Comparison of ENCODE assay signal across 18 cellular contexts in genomic region chr3:58657036-58657435, GRCh38. TPM values are rescaled to one million over a fixed set of nuclear protein-coding genes. Genes with fewer than 3 reads are reported as not detected.
DNase-seq lines count a peak whose midpoint lies in the region; ATAC-seq and TF ChIP-seq lines count a peak whose summit lies in the region.
"Had no signal": no experiment of that assay in that cellular context is flagged by ENCODE, and none has a peak within 500 bp of the region (broad histone marks: within the 10 kb centered on the region; RNA-seq: fewer than 3 reads in every experiment).

No MANE protein-coding gene starts in this region.

- H3K9me3 ChIP-seq in esophagus squamous epithelium = no peaks in the 10 kb centered on the region
- H3K9me3 ChIP-seq in sigmoid colon = no peaks in the 10 kb centered on the region
- no peaks in the 10 kb centered on the region for H3K9me3 ChIP-seq in PC-3 (ENCODE audit: low read length)

- no peaks in the 10 kb centered on the region for H3K4me1 Mint-ChIP-seq in stimulated activated naive CD8-positive, alpha-beta T cell treated with anti-CD3 and anti-CD28 coated beads, Interleukin-15, Interleukin-2, amounts not matched to agents 100 ng/mL and 50 ng/mL, for 24 hours (ENCODE audit: low read depth)

- H3K27ac Mint-ChIP-seq in stimulated activated naive CD8-positive, alpha-beta T cell treated with anti-CD3 and anti-CD28 coated beads, Interleukin-15, Interleukin-2, amounts not matched to agents 100 ng/mL and 50 ng/mL, for 24 hours = peak overlapping the region; percentile 49
- H3K27ac Mint-ChIP-seq: CD4-positive, alpha-beta T cell had no signal

- H3K4me3 ChIP-seq in esophagus squamous epithelium (peak overlapping the region; percentile 22 to 42 (median 36)), sigmoid colon (no peak overlapping the region), PC-3 (ENCODE audit: low read length) (no peak overlapping the region)
- H3K4me3 ChIP-seq: BLaER1 treated with 17β-estradiol and CSF1 and Interleukin-3, amounts not matched to agents 10 nM and 100 nM; GM12878; GM23248 had no signal

- no peaks in the 10 kb centered on the region for H3K9me2 ChIP-seq in PC-3 (replicated peaks; ENCODE audit: low read length)

- TF ChIP-seq CTCF in esophagus squamous epithelium (IDR thresholded peaks at IDR 0.05) (no peak), sigmoid colon (IDR thresholded peaks at IDR 0.05) (no peak), PC-3 (conservative IDR thresholded peaks at IDR 0.05; ENCODE audit: low read depth, low read length) (no peak)

- no peaks in the 10 kb centered on the region for H3F3A ChIP-seq in PC-3 (ENCODE audit: low read length, unreplicated experiment)

- H3K27ac ChIP-seq in esophagus squamous epithelium (peak overlapping the region; percentile 59 to 75 (median 73)), sigmoid colon (no peak overlapping the region), PC-3 (ENCODE audit: low read length) (no peak overlapping the region)
- H3K27ac ChIP-seq: BLaER1 treated with 17β-estradiol and CSF1 and Interleukin-3, amounts not matched to agents 10 nM and 100 nM; GM23248 had no signal

- TF ChIP-seq POLR2A in esophagus squamous epithelium (IDR thresholded peaks at IDR 0.05) = no peak
- no peak for TF ChIP-seq POLR2A in sigmoid colon (IDR thresholded peaks at IDR 0.05)

- POLR2A ChIA-PET in PC-3 (lab: Charles Lee; ENCODE audit: unreplicated experiment) = no interaction called here

- H4K20me1 ChIP-seq in PC-3 (ENCODE audit: low read length) = no peaks in the 10 kb centered on the region
- H4K20me1 ChIP-seq: BLaER1 treated with 17β-estradiol and CSF1 and Interleukin-3, amounts not matched to agents 10 nM and 100 nM had no signal

- no peak overlapping the region for H3K9ac ChIP-seq in PC-3 (ENCODE audit: low read length)
- H3K9ac ChIP-seq: BLaER1 treated with 17β-estradiol and CSF1 and Interleukin-3, amounts not matched to agents 10 nM and 100 nM; GM23248 had no signal

- peaks cover 8% of the 10 kb centered on the region for H3K27me3 Mint-ChIP-seq in stimulated activated naive CD8-positive, alpha-beta T cell treated with anti-CD3 and anti-CD28 coated beads, Interleukin-15, Interleukin-2, amounts not matched to agents 100 ng/mL and 50 ng/mL, for 24 hours

- H3K79me2 ChIP-seq in PC-3 (ENCODE audit: low read length) = no peaks in the 10 kb centered on the region

- no peak for TF ChIP-seq EP300 in sigmoid colon (IDR thresholded peaks at IDR 0.05)

- H3K27me3 ChIP-seq in esophagus squamous epithelium (no peaks in the 10 kb centered on the region), sigmoid colon (no peaks in the 10 kb centered on the region), PC-3 (ENCODE audit: low read length) (0 out of 2 replicates have a peak, but pooled peaks cover 5% of the 10 kb centered on the region)
- H3K27me3 ChIP-seq: BLaER1 treated with 17β-estradiol and CSF1 and Interleukin-3, amounts not matched to agents 10 nM and 100 nM had no signal

- no TSS peak for BruUV-seq in PC-3 (replicated peaks; lab: Mats Ljungman, UMichigan)

- peaks cover 0 to 33% (median 0%) of the 10 kb centered on the region in 3 donors for H3K4me1 ChIP-seq in esophagus squamous epithelium
- H3K4me1 ChIP-seq in sigmoid colon = no peaks in the 10 kb centered on the region
- no peaks in the 10 kb centered on the region for H3K4me1 ChIP-seq in PC-3 (ENCODE audit: insufficient read depth, low read length)

- no peak for DNase-seq in stimulated activated naive CD8-positive, alpha-beta T cell treated with anti-CD3 and anti-CD28 coated beads, Interleukin-15, Interleukin-2, amounts not matched to agents 100 U/mL and 50 U/mL, for 24 hours
- DNase-seq in esophagus squamous epithelium (lab: John Stamatoyannopoulos, UW) (no peak), sigmoid colon (peak; percentile 13), PC-3 (no peak), amygdala (lab: John Stamatoyannopoulos, UW) (no peak)
- DNase-seq in effector CD8-positive, alpha-beta T cell (lab: John Stamatoyannopoulos, UW) = no peak
- DNase-seq: ACHN; CD4-positive, alpha-beta T cell; DMS79; GM23248 had no signal

- no peaks in the 10 kb centered on the region for H3K9me3 Mint-ChIP-seq in stimulated activated naive CD8-positive, alpha-beta T cell treated with anti-CD3 and anti-CD28 coated beads, Interleukin-15, Interleukin-2, amounts not matched to agents 100 ng/mL and 50 ng/mL, for 24 hours
- H3K9me3 Mint-ChIP-seq: CD4-positive, alpha-beta T cell had no signal

- no peak overlapping the region for H3K4me2 ChIP-seq in PC-3 (ENCODE audit: low read length)
- H3K4me2 ChIP-seq: BLaER1 treated with 17β-estradiol and CSF1 and Interleukin-3, amounts not matched to agents 10 nM and 100 nM had no signal

- H2AFZ ChIP-seq in PC-3 (ENCODE audit: low read length) = no peak overlapping the region
- H2AFZ ChIP-seq: GM23248 had no signal

- H3K36me3 Mint-ChIP-seq in stimulated activated naive CD8-positive, alpha-beta T cell treated with anti-CD3 and anti-CD28 coated beads, Interleukin-15, Interleukin-2, amounts not matched to agents 100 ng/mL and 50 ng/mL, for 24 hours (ENCODE audit: low read depth) = no peaks in the 10 kb centered on the region

- WGBS in esophagus squamous epithelium, 2 donors = 58 to 76% methylated on average over 8 of the region's 8 CpGs
- WGBS in sigmoid colon, 2 donors = 46 to 63% methylated on average over 8 of the region's 8 CpGs

- intact Hi-C loops in esophagus squamous epithelium (cut with DNase I) (no loop called here), sigmoid colon (cut with DNase I) (no loop called here), PC-3 (cut with micrococcal nuclease) (no loop called here)

- ATAC-seq in stimulated activated naive CD8-positive, alpha-beta T cell treated with anti-CD3 and anti-CD28 coated beads, Interleukin-15, Interleukin-2, amounts not matched to agents 100 U/mL and 50 U/mL, for 24 hours = no peak
- ATAC-seq in GM21381 (IDR thresholded peaks at IDR 0.05; ENCODE audit: unreplicated experiment) = no peak
- ATAC-seq in PC-3 = no peak
- ATAC-seq: GM12878, HCT116 had no signal

- CTCF ChIA-PET in PC-3 (lab: Charles Lee) = no interaction called here

- H3K36me3 ChIP-seq in esophagus squamous epithelium = peaks cover 0 to 5% (median 0%) of the 10 kb centered on the region in 3 donors
- H3K36me3 ChIP-seq in sigmoid colon = no peaks in the 10 kb centered on the region
- H3K36me3 ChIP-seq in PC-3 (ENCODE audit: low read depth, low read length) = no peaks in the 10 kb centered on the region
- H3K36me3 ChIP-seq: BLaER1 treated with 17β-estradiol and CSF1 and Interleukin-3, amounts not matched to agents 10 nM and 100 nM had no signal

- no peak overlapping the region for H3K4me3 Mint-ChIP-seq in stimulated activated naive CD8-positive, alpha-beta T cell treated with anti-CD3 and anti-CD28 coated beads, Interleukin-15, Interleukin-2, amounts not matched to agents 100 ng/mL and 50 ng/mL, for 24 hours
- H3K4me3 Mint-ChIP-seq: CD4-positive, alpha-beta T cell had no signal

RNA-seq across cellular contexts. Expression of gene FAM3D, which starts 9.5 kb away (rescaled TPM):
- total RNA-seq in esophagus squamous epithelium (100 to 1,000 TPM in 3 of 4 donors, 10 to 100 TPM in 1; 84.3 to 214 (median 128) TPM), sigmoid colon (1 to 10 TPM in 1 of 4 donors, under 1 TPM in 1, not detected in 2; 0.36 to 1.7 TPM), PC-3 (2014; rRNA removed) (0.40 TPM in 1 of 2 replicates, not detected in the other)
- polyA plus RNA-seq in sigmoid colon = 100 to 1,000 TPM; 215 to 477 (median 356) TPM
- total RNA-seq: A172; CD4-positive, alpha-beta T cell; G401; GM12878; GM23248; HT1080 had no signal
- polyA plus RNA-seq: GM23248 had no signal

Comparison
In these comparisons a context has a peak if more than half of its experiments do, and no peak if none do; other contexts are left out.
1. H3K27ac ChIP-seq: peak in esophagus squamous epithelium (4 of 4); none in sigmoid colon (0 of 4) and PC-3 (single experiment).
2. H3K4me3 ChIP-seq: peak in esophagus squamous epithelium (4 of 4); none in sigmoid colon (0 of 4) and PC-3 (single experiment).
3. RNA of gene FAM3D, which starts 9.5 kb away (total RNA-seq): 84.3 to 214 TPM in esophagus squamous epithelium; 0.36 to 1.7 TPM in sigmoid colon and 0.40 TPM in PC-3; every median in the first group is over 10 times any median in the second.